ENCODE assay signal across 1 cellular context in genomic region chr4:5888706-5889696, GRCh38.
TF ChIP-seq lines count a peak whose summit lies in the region.

No MANE protein-coding gene starts in this region.

TF ChIP-seq in HEK293, 187 proteins besides CTCF, POLR2A, EP300 and RAD21 (continued from another document):
- TF ChIP-seq, protein P1, sequence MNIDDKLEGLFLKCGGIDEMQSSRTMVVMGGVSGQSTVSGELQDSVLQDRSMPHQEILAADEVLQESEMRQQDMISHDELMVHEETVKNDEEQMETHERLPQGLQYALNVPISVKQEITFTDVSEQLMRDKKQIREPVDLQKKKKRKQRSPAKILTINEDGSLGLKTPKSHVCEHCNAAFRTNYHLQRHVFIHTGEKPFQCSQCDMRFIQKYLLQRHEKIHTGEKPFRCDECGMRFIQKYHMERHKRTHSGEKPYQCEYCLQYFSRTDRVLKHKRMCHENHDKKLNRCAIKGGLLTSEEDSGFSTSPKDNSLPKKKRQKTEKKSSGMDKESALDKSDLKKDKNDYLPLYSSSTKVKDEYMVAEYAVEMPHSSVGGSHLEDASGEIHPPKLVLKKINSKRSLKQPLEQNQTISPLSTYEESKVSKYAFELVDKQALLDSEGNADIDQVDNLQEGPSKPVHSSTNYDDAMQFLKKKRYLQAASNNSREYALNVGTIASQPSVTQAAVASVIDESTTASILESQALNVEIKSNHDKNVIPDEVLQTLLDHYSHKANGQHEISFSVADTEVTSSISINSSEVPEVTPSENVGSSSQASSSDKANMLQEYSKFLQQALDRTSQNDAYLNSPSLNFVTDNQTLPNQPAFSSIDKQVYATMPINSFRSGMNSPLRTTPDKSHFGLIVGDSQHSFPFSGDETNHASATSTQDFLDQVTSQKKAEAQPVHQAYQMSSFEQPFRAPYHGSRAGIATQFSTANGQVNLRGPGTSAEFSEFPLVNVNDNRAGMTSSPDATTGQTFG (tag by site-specific recombination; IDR thresholded peaks at IDR 0.05; ENCODE audit: borderline replicate concordance), result no peak
- TF ChIP-seq ZNF777 (tag by site-specific recombination; IDR thresholded peaks at IDR 0.05; ENCODE audit: borderline replicate concordance), result 0 out of 2 replicates have a peak, but pooled peaks have one; percentile 43
